In the genomic region with DNA sequence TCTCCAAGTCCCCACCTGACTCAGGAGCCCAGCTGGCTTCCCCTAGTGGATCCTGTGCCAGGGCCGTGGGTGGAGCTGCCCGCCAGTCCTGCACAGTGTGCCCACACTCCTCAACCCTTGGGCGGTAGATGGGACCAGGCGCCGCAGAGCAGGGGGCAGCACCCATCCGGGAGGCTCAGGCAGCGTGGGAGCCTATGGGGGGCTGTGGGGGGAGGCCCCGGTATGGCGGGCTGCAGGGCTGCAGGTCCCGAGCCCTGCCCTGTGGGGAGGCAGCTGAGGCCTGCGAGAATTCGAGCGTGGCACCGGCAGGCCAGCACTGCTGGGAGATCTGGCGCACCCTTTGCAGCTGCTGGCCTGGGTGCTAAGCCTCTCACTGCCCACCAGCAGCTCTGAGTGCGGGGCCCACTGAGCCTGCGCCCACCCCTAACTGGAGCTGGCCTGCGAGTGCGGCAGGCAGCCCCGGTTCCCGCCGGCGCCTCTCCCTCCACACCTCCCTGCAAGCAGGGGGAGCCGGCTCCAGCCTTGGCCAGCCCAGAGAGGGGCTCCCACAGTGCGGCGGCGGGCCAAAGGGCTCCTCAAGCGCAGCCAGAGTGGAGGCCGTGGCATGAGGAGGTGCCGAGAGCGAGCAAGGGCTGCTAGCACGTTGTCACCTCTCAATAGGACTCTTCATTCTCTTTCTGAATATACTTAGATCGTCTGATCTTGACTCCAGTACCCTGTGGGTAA, we compare ENCODE assay signal across 28 cellular contexts.
"Had no signal": no experiment of that assay in that cellular context is flagged by ENCODE, and none has a peak within 500 bp of the region (broad histone marks: within the 10 kb centered on the region; RNA-seq: fewer than 3 reads in every experiment).

No MANE protein-coding gene starts in this region.

- H3K36me3 ChIP-seq: esophagus muscularis mucosa, gastroesophageal sphincter had no signal

- H3K4me3 Mint-ChIP-seq: activated CD4-positive, alpha-beta memory T cell treated with anti-CD3 and anti-CD28 coated beads for 36 hours; activated CD4-positive, alpha-beta T cell treated with anti-CD3 and anti-CD28 coated beads for 36 hours; activated CD4-positive, alpha-beta T cell treated with anti-CD3 and anti-CD28 coated beads, Interleukin-2, amount 10 ng/mL, durations not matched to agents 24 days and 14 days; activated CD8-positive, alpha-beta memory T cell treated with anti-CD3 and anti-CD28 coated beads, Interleukin-2, amount 10 ng/mL, durations not matched to agents 7 days and 5 days; activated CD8-positive, alpha-beta T cell treated with anti-CD3 and anti-CD28 coated beads, Interleukin-2, amount 10 ng/mL, durations not matched to agents 7 days and 5 days; activated naive CD8-positive, alpha-beta T cell; activated T-helper 1 cell treated with anti-CD3 and anti-CD28 coated beads, Interleukin-12 subunit alpha, Interleukin-12 subunit beta, Interleukin-2, Interleukin-4 antibody, amounts not matched to agents 30 ng/mL and 10 ng/mL and 1 ng/mL, durations not matched to agents 14 hours and 24 hours and 36 hours; effector memory CD8-positive, alpha-beta T cell had no signal

- H3K9me3 ChIP-seq: body of pancreas, esophagus muscularis mucosa had no signal

- H3K27me3 ChIP-seq: body of pancreas, esophagus muscularis mucosa, foreskin keratinocyte, gastroesophageal sphincter had no signal

- H3K27ac Mint-ChIP-seq: activated CD4-positive, alpha-beta memory T cell treated with anti-CD3 and anti-CD28 coated beads for 36 hours; activated CD4-positive, alpha-beta T cell treated with anti-CD3 and anti-CD28 coated beads for 36 hours; activated CD4-positive, alpha-beta T cell treated with anti-CD3 and anti-CD28 coated beads, Interleukin-2, amount 10 ng/mL, durations not matched to agents 24 days and 14 days; activated CD8-positive, alpha-beta memory T cell treated with anti-CD3 and anti-CD28 coated beads, Interleukin-2, amount 10 ng/mL, durations not matched to agents 7 days and 5 days; activated CD8-positive, alpha-beta T cell treated with anti-CD3 and anti-CD28 coated beads, Interleukin-2, amount 10 ng/mL, durations not matched to agents 7 days and 5 days; activated naive CD8-positive, alpha-beta T cell; activated T-helper 1 cell treated with anti-CD3 and anti-CD28 coated beads, Interleukin-12 subunit alpha, Interleukin-12 subunit beta, Interleukin-2, Interleukin-4 antibody, amounts not matched to agents 30 ng/mL and 10 ng/mL and 1 ng/mL, durations not matched to agents 14 hours and 24 hours and 36 hours; activated T-helper 2 cell treated with anti-CD3 and anti-CD28 coated beads, Interferon-gamma antibody, Interleukin-2, Interleukin-4, amounts not matched to agents 10 μg/mL and 5 μg/mL and 100 μg/mL, durations not matched to agents 14 hours and 24 hours and 36 hours; effector memory CD8-positive, alpha-beta T cell had no signal

- ATAC-seq: activated CD4-positive, alpha-beta T cell treated with anti-CD3 and anti-CD28 coated beads for 36 hours; activated CD8-positive, alpha-beta memory T cell treated with anti-CD3 and anti-CD28 coated beads, Interleukin-2, amount 10 ng/mL, durations not matched to agents 7 days and 5 days; activated CD8-positive, alpha-beta T cell treated with anti-CD3 and anti-CD28 coated beads, Interleukin-2, amount 10 ng/mL, durations not matched to agents 7 days and 5 days; body of pancreas; effector memory CD8-positive, alpha-beta T cell; foreskin keratinocyte; gastroesophageal sphincter had no signal

- H3K27ac ChIP-seq: body of pancreas, esophagus muscularis mucosa, foreskin keratinocyte, gastroesophageal sphincter had no signal

- H3K4me1 ChIP-seq: body of pancreas, esophagus muscularis mucosa, foreskin keratinocyte, gastroesophageal sphincter had no signal

- H3K4me3 ChIP-seq: body of pancreas, esophagus muscularis mucosa, gastroesophageal sphincter had no signal

- DNase-seq: activated CD4-positive, alpha-beta memory T cell treated with anti-CD3 and anti-CD28 coated beads for 36 hours; activated CD4-positive, alpha-beta T cell treated with anti-CD3 and anti-CD28 coated beads for 36 hours; activated CD4-positive, alpha-beta T cell treated with anti-CD3 and anti-CD28 coated beads, Interleukin-2, amount 10 ng/mL, durations not matched to agents 24 days and 14 days; activated CD4-positive, CD25-positive, alpha-beta regulatory T cell; activated CD4-positive, CD25-positive, alpha-beta regulatory T cell treated with anti-CD3 and anti-CD28 coated beads, Interleukin-2, amount 50 U/mL, for 72 hours; activated CD8-positive, alpha-beta memory T cell treated with anti-CD3 and anti-CD28 coated beads, Interleukin-2, amount 10 ng/mL, durations not matched to agents 7 days and 5 days; activated CD8-positive, alpha-beta memory T cell treated with anti-CD3 and anti-CD28 coated beads, Interleukin-2, amount 50 U/mL, for 4 hours; activated CD8-positive, alpha-beta T cell treated with anti-CD3 and anti-CD28 coated beads, Interleukin-2, amount 10 ng/mL, durations not matched to agents 7 days and 5 days; activated effector memory CD4-positive, alpha-beta T cell treated with anti-CD3 and anti-CD28 coated beads, Interleukin-2, amount 50 U/mL, for 16 hours; activated naive CD4-positive, alpha-beta T cell treated with anti-CD3 and anti-CD28 coated beads, Interleukin-2, amount 50 U/mL, for 16 hours; activated naive CD4-positive, alpha-beta T cell treated with Interleukin-2 at 50 U/mL for 16 hours; activated T-cell treated with anti-CD3 and anti-CD28 coated beads, Interleukin-2, amount 50 U/mL, for 1 hour; activated T-cell treated with anti-CD3 and anti-CD28 coated beads, Interleukin-2, amount 50 U/mL, for 48 hours; amniotic stem cell; anterior cingulate cortex; body of pancreas; cortex of kidney; dermis blood vessel endothelial cell; effector CD4-positive, alpha-beta T cell; effector memory CD8-positive, alpha-beta T cell; erythroblast; foreskin keratinocyte; T-helper 2 cell had no signal

- H3K4me1 Mint-ChIP-seq: activated CD4-positive, alpha-beta T cell treated with anti-CD3 and anti-CD28 coated beads for 36 hours; activated CD4-positive, alpha-beta T cell treated with anti-CD3 and anti-CD28 coated beads, Interleukin-2, amount 10 ng/mL, durations not matched to agents 24 days and 14 days; activated CD8-positive, alpha-beta memory T cell treated with anti-CD3 and anti-CD28 coated beads, Interleukin-2, amount 10 ng/mL, durations not matched to agents 7 days and 5 days had no signal

- H3K9me3 Mint-ChIP-seq: activated CD4-positive, alpha-beta T cell treated with anti-CD3 and anti-CD28 coated beads, Interleukin-2, amount 10 ng/mL, durations not matched to agents 24 days and 14 days; activated T-helper 1 cell treated with anti-CD3 and anti-CD28 coated beads, Interleukin-12 subunit alpha, Interleukin-12 subunit beta, Interleukin-2, Interleukin-4 antibody, amounts not matched to agents 30 ng/mL and 10 ng/mL and 1 ng/mL, durations not matched to agents 14 hours and 24 hours and 36 hours; activated T-helper 2 cell treated with anti-CD3 and anti-CD28 coated beads, Interferon-gamma antibody, Interleukin-2, Interleukin-4, amounts not matched to agents 10 μg/mL and 5 μg/mL and 100 μg/mL, durations not matched to agents 14 hours and 24 hours and 36 hours; effector memory CD8-positive, alpha-beta T cell had no signal
